17 cellular contexts compared by ENCODE assay signal in the genomic region with DNA sequence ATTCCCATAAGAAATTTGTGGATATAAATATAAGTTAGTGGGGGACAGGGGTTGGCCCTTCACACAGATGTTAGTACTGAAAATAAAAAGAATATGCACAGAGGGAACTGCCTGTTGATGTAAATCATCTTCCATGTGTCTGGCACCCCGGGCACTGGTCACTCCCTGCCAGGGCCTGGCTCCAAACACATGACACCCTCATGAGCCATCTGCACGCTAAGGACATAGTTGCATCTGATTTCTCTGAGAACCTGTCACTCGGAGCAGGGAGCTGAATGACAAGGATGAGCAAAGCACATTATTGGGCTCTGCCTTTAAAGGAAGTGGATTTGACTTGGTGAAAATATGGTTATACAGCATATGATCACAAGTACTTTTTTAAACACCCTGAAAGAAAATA.
"Had no signal": no experiment of that assay in that cellular context is flagged by ENCODE, and none has a peak within 500 bp of the region (broad histone marks: within the 10 kb centered on the region; RNA-seq: fewer than 3 reads in every experiment).

No MANE protein-coding gene starts in this region.

- DNase-seq: activated CD4-positive, alpha-beta T cell treated with anti-CD3 and anti-CD28 coated beads, Interleukin-2, amount 10 ng/mL, durations not matched to agents 7 days and 5 days; activated CD8-positive, alpha-beta memory T cell treated with anti-CD3 and anti-CD28 coated beads, Interleukin-2, amount 50 U/mL, for 48 hours; activated gamma-delta T cell; activated T-cell treated with anti-CD3 and anti-CD28 coated beads, Interleukin-2, amount 50 U/mL, for 72 hours; head of caudate nucleus; immature natural killer cell; lower lobe of right lung; midbrain; naive thymus-derived CD8-positive, alpha-beta T cell; retina; stimulated activated CD4-positive, alpha-beta T cell treated with anti-CD3 and anti-CD28 coated beads, Interleukin-15, amount 100 ng/mL, for 24 hours; stimulated activated CD4-positive, alpha-beta T cell treated with anti-CD3 and anti-CD28 coated beads, Interleukin-4, amount 100 ng/mL, for 1 hour; stimulated activated naive B cell treated with anti-CD40 and anti-IgM and Interleukin-4, amounts not matched to agents 10 μg/mL and 1 μg/mL and 100 μg/mL, for 72 hours had no signal

- H3K27me3 ChIP-seq: cardiac muscle cell, esophagus muscularis mucosa, tibial nerve had no signal

- H3K9me3 ChIP-seq: esophagus muscularis mucosa, lower lobe of right lung had no signal

- H3K4me3 ChIP-seq: cardiac muscle cell, esophagus muscularis mucosa, lower lobe of right lung, skin epidermis, tibial nerve had no signal

- H3K36me3 ChIP-seq: cardiac muscle cell, esophagus muscularis mucosa, lower lobe of right lung, tibial nerve had no signal

- H3K4me1 ChIP-seq: esophagus muscularis mucosa, lower lobe of right lung had no signal
